In the genomic region with DNA sequence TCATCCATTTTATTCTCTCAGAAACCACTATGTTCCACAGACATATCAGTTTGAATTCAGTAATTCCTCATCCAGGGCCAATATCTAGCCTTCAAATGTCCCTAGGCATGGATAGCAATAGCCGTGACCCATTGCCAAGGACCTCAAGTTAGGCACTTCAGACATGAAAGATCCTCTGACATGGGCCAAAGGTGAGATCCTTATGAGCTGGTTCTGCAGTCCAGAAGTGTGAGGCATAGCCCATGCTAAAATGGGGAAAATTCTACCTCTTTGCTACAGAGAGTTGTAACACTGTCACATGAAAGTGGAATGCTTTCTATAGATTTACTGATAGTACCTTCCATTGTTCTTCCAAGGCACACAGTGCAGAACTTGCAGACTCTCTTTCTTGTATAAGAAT, we compare ENCODE assay signal across 27 cellular contexts.
A peak's percentile ranks its signal among the peaks of the same experiment; 100 is the strongest.
DNase-seq lines count a peak whose midpoint lies in the region; ATAC-seq, FAIRE-seq and TF ChIP-seq lines count a peak whose summit lies in the region.
"Had no signal": no experiment of that assay in that cellular context is flagged by ENCODE, and none has a peak within 500 bp of the region (broad histone marks: within the 10 kb centered on the region; RNA-seq: fewer than 3 reads in every experiment).

No MANE protein-coding gene starts in this region.

- no peaks in the 10 kb centered on the region for H3K27me3 ChIP-seq in H1 (replicated peaks in 1 of 4; ENCODE audit: control insufficient read depth in 3 of 4, extremely low read depth in 1 of 4, insufficient read depth in 3 of 4, low read length in 3 of 4)
- H3K27me3 ChIP-seq: MG63, Peyer's patch had no signal

- ATAC-seq in GM18907 (IDR thresholded peaks at IDR 0.05; ENCODE audit: unreplicated experiment) (peak; percentile 3), HG02759 (IDR thresholded peaks at IDR 0.05; ENCODE audit: unreplicated experiment) (peak; percentile 29), HG02763 (IDR thresholded peaks at IDR 0.05; ENCODE audit: unreplicated experiment) (no peak), GM19467 (IDR thresholded peaks at IDR 0.05; ENCODE audit: unreplicated experiment) (no peak)
- ATAC-seq: CD8-positive, alpha-beta T cell had no signal

- no peak for TF ChIP-seq EP300 in H1 (IDR thresholded peaks at IDR 0.05; ENCODE audit: borderline replicate concordance in 1 of 2, low read depth in 2 of 2, low read length in 2 of 2)

- no peaks in the 10 kb centered on the region for H3K79me2 ChIP-seq in H1 (ENCODE audit: control insufficient read depth in 1 of 2, insufficient read depth in 2 of 2, low read length in 2 of 2)

- H3K23ac ChIP-seq in H1 (ENCODE audit: insufficient read length) = no peak overlapping the region

- H2BK15ac ChIP-seq in H1 (ENCODE audit: low read length) = no peak overlapping the region

- H4K5ac ChIP-seq in H1 (ENCODE audit: insufficient read length, low read depth, low read length) = no peak overlapping the region

- H3K4ac ChIP-seq in H1 (replicated peaks; ENCODE audit: insufficient read length, low read depth, low read length) = no peak overlapping the region

- DNase-seq in H1 (ENCODE audit: low read depth in 1 of 2, low spot score in 2 of 2) (no peak), immature natural killer cell (no peak), GM12892 (ENCODE audit: insufficient read length) (no peak)
- DNase-seq: CD8-positive, alpha-beta T cell; DMS 273 treated with DMSO at 0.1 percent for 48 hours; DMS79; EL; GF-D8; GOT3; IMR-90; KG1; MG63; NCI-H1105 treated with DMSO at 0.1 percent for 48 hours; NCI-H146; NCI-H2029; NCI-H446 treated with DMSO at 0.1 percent for 48 hours; NCI-H526; NCI-H82; Peyer's patch; SHP77 treated with DMSO at 0.1 percent for 48 hours had no signal

- no peaks in the 10 kb centered on the region for H3K23me2 ChIP-seq in H1 (ENCODE audit: low read depth, low read length)

- H3K79me1 ChIP-seq in H1 (ENCODE audit: low read depth, low read length) = no peaks in the 10 kb centered on the region

- no peak overlapping the region for H3K4me3 Mint-ChIP-seq in immature natural killer cell
- H3K4me3 Mint-ChIP-seq: B cell; CD8-positive, alpha-beta T cell had no signal

- H2BK20ac ChIP-seq in H1 (ENCODE audit: low read length) = no peak overlapping the region

- CTCF ChIA-PET in H1 (lab: Charles Lee; ENCODE audit: partially characterized antibody) = interaction anchor here (1.2 kb wide), 1 partner anchor 13 kb away, joined by 4 read pairs; no protein-coding TSS in a partner anchor

- TF ChIP-seq POLR2A in H1 (IDR thresholded peaks at IDR 0.05; ENCODE audit: control extremely low read depth in 1 of 2, low read depth in 2 of 2, low read length in 2 of 2) (no peak), GM12892 (IDR thresholded peaks at IDR 0.05; ENCODE audit: low read depth, low read length) (no peak)

- no peak overlapping the region for H2BK5ac ChIP-seq in H1 (ENCODE audit: low read depth, low read length)

- no peaks in the 10 kb centered on the region for H3K36me3 ChIP-seq in H1 (ENCODE audit: control insufficient read depth in 2 of 4, insufficient read depth in 4 of 4, low read length in 3 of 4)
- H3K36me3 ChIP-seq: MG63, Peyer's patch had no signal

- H3K4me1 ChIP-seq in H1 (replicated peaks in 1 of 4; ENCODE audit: control insufficient read depth in 3 of 4, insufficient read depth in 4 of 4, low read length in 3 of 4) = no peaks in the 10 kb centered on the region

- no peak overlapping the region for H3K56ac ChIP-seq in H1 (replicated peaks; ENCODE audit: insufficient read length, low read depth, low read length)

- no peak for TF ChIP-seq RAD21 in H1 (IDR thresholded peaks at IDR 0.05 in 1 of 2, conservative IDR thresholded peaks at IDR 0.05 in 1 of 2; ENCODE audit: low read depth in 2 of 2, low read length in 2 of 2)

- no peak overlapping the region for H2BK120ac ChIP-seq in H1 (replicated peaks; ENCODE audit: low read depth, low read length)

- H3K9me3 Mint-ChIP-seq in immature natural killer cell = peaks cover 0 to 5% (median 0%) of the 10 kb centered on the region in 6 donors
- H3K9me3 Mint-ChIP-seq: CD8-positive, alpha-beta T cell had no signal

- H3K9me3 ChIP-seq in H1 (ENCODE audit: insufficient read depth in 2 of 2, low read depth in 1 of 2, low read length in 1 of 2) = no peaks in the 10 kb centered on the region
- H3K9me3 ChIP-seq: MG63, Peyer's patch had no signal

- no peaks in the 10 kb centered on the region for H3K36me3 Mint-ChIP-seq in immature natural killer cell
- H3K36me3 Mint-ChIP-seq: CD8-positive, alpha-beta T cell had no signal

- 91% methylated on average over 1 of the region's 1 CpG; no CpG with 5 or more reads in 1 of the 2 experiments for WGBS in H1 (ENCODE audit: extremely low coverage in 1 of 2, insufficient coverage in 1 of 2, insufficient read length in 1 of 2, insufficient replicate concordance in 2 of 2, low coverage in 1 of 2, low lambda C conversion rate in 2 of 2, missing lambda C conversion rate in 1 of 2), 2 experiments

- H4K8ac ChIP-seq in H1 (ENCODE audit: extremely low read depth, insufficient read depth, low read length) = no peak overlapping the region

- H2AFZ ChIP-seq in H1 (ENCODE audit: low read length) = no peak overlapping the region

- FAIRE-seq in H1 (lab: Jason Lieb, UNC) (no peak), GM12892 (lab: Jason Lieb, UNC) (no peak)
- FAIRE-seq: GM12891 had no signal

- POLR2A ChIA-PET in H1 (lab: Charles Lee; ENCODE audit: partially characterized antibody) = interaction anchor here (1.1 kb wide), 1 partner anchor 9 kb away, joined by 3 read pairs; no protein-coding TSS in a partner anchor

- H3K18ac ChIP-seq in H1 (ENCODE audit: extremely low read depth, low read length) = 0 out of 2 replicates have a peak overlapping the region, but pooled peaks have one; percentile 1

- peaks cover 2 to 5% (median 4%) of the 10 kb centered on the region in 3 donors for H3K27me3 Mint-ChIP-seq in immature natural killer cell (ENCODE audit: low read depth in 3 of 3)
- H3K27me3 Mint-ChIP-seq: B cell had no signal

- H3K27ac ChIP-seq in H1 (ENCODE audit: low read depth, low read length) = no peak overlapping the region
- H3K27ac ChIP-seq: C4-2B, Peyer's patch had no signal

- H3K4me1 Mint-ChIP-seq in immature natural killer cell = no peaks in the 10 kb centered on the region
- H3K4me1 Mint-ChIP-seq: B cell had no signal

- no peak overlapping the region for H3K9ac ChIP-seq in H1 (replicated peaks in 1 of 4; ENCODE audit: extremely low read depth in 1 of 4, low read depth in 3 of 4, low read length in 3 of 4)

- H2BK12ac ChIP-seq in H1 (ENCODE audit: low read depth, low read length) = no peak overlapping the region

- no peak overlapping the region for H3K27ac Mint-ChIP-seq in immature natural killer cell
- H3K27ac Mint-ChIP-seq: B cell; CD8-positive, alpha-beta T cell had no signal

- H3K4me3 ChIP-seq in H1 (ENCODE audit: extremely low read depth in 1 of 4, insufficient read depth in 2 of 4, low read depth in 3 of 4, low read length in 4 of 4) = no peak overlapping the region
- H3K4me3 ChIP-seq: MG63, Peyer's patch had no signal

- H3K4me2 ChIP-seq in H1 (ENCODE audit: insufficient read depth in 1 of 2, low read depth in 2 of 2, low read length in 2 of 2) = no peak overlapping the region

- H4K91ac ChIP-seq in H1 (replicated peaks; ENCODE audit: insufficient read length, low read length) = no peak overlapping the region

- no peak overlapping the region for H2AK5ac ChIP-seq in H1 (ENCODE audit: low read depth, low read length)

- no peak overlapping the region for H3K14ac ChIP-seq in H1 (ENCODE audit: insufficient read length)

- no peaks in the 10 kb centered on the region for H4K20me1 ChIP-seq in H1 (replicated peaks in 1 of 2; ENCODE audit: control insufficient read depth in 1 of 2, insufficient read depth in 2 of 2, low read length in 2 of 2)

- TF ChIP-seq CTCF in H1 (IDR thresholded peaks at IDR 0.05; ENCODE audit: control extremely low read depth in 1 of 3, insufficient read depth in 1 of 3, low read depth in 1 of 3, low read length in 3 of 3) = no peak

TF ChIP-seq in H1, 55 proteins besides CTCF, POLR2A, EP300 and RAD21:
- TF ChIP-seq TBP (IDR thresholded peaks at IDR 0.05; ENCODE audit: low read depth, low read length) (no peak), ZNF274 (IDR thresholded peaks at IDR 0.05; ENCODE audit: borderline replicate concordance, extremely low read depth, low read length) (no peak), RBBP5 (IDR thresholded peaks at IDR 0.05; ENCODE audit: borderline replicate concordance, low read depth, low read length) (no peak), EZH2 (IDR thresholded peaks at IDR 0.05; ENCODE audit: low read depth, low read length, severe bottlenecking) (no peak), PHF8 (conservative IDR thresholded peaks at IDR 0.05; ENCODE audit: low read depth, low read length) (no peak), CREB1 (IDR thresholded peaks at IDR 0.05) (no peak), CHD2 (IDR thresholded peaks at IDR 0.05; ENCODE audit: low read length) (no peak), TCF12 (IDR thresholded peaks at IDR 0.05; ENCODE audit: low read depth, low read length) (no peak), CEBPB (IDR thresholded peaks at IDR 0.05; ENCODE audit: low read depth, low read length) (no peak), ATF2 (IDR thresholded peaks at IDR 0.05; ENCODE audit: low read length) (no peak), CTBP2 (IDR thresholded peaks at IDR 0.05; ENCODE audit: borderline replicate concordance, insufficient read depth, insufficient read length, low read length) (no peak), SP2 (IDR thresholded peaks at IDR 0.05; ENCODE audit: low read length) (no peak), HDAC2 (IDR thresholded peaks at IDR 0.05; ENCODE audit: borderline replicate concordance in 1 of 2, low read depth in 2 of 2, low read length in 2 of 2) (no peak), MAFK (IDR thresholded peaks at IDR 0.05; ENCODE audit: low read depth, low read length) (no peak), SUZ12 (IDR thresholded peaks at IDR 0.05; ENCODE audit: low read length) (no peak), GABPA (IDR thresholded peaks at IDR 0.05; ENCODE audit: borderline replicate concordance, insufficient read depth, low read length) (no peak), MAX (IDR thresholded peaks at IDR 0.05) (no peak)

Comparison
In these comparisons a context has a peak if more than half of its experiments do, and no peak if none do; other contexts are left out.
1. ATAC-seq: peak in GM18907 (single experiment) and HG02759 (single experiment); none in HG02763 (single experiment) and GM19467 (single experiment).